9 cellular contexts compared by ENCODE assay signal in genomic region chrX:140765043-140765784, GRCh38. TPM values are rescaled to one million over a fixed set of nuclear protein-coding genes. Genes with fewer than 3 reads are reported as not detected.
DNase-seq lines count a peak whose midpoint lies in the region; ATAC-seq and TF ChIP-seq lines count a peak whose summit lies in the region.
"Had no signal": no experiment of that assay in that cellular context is flagged by ENCODE, and none has a peak within 500 bp of the region (broad histone marks: within the 10 kb centered on the region; RNA-seq: fewer than 3 reads in every experiment).

No MANE protein-coding gene starts in this region.

- no peak overlapping the region for H3K27ac ChIP-seq in thyroid gland

- 15 to 17% methylated on average over 6 to 18 of the region's 19 CpGs for WGBS in thyroid gland, 2 donors

- TF ChIP-seq POLR2A in thyroid gland (IDR thresholded peaks at IDR 0.05): no peak

- intact Hi-C loops in thyroid gland (cut with DNase I): no loop called here

- H3K36me3 Mint-ChIP-seq in progenitor cell of endocrine pancreas (ENCODE audit: insufficient read depth): no peaks in the 10 kb centered on the region

- H3K4me1 ChIP-seq in thyroid gland: peaks cover 0 to 5% of the 10 kb centered on the region in 2 donors

- no peaks in the 10 kb centered on the region for H3K36me3 ChIP-seq in thyroid gland

- peak overlapping the region; percentile 75 for H3K4me3 Mint-ChIP-seq in progenitor cell of endocrine pancreas (ENCODE audit: low read depth)

- no peak overlapping the region for H3K27ac Mint-ChIP-seq in progenitor cell of endocrine pancreas

- no peaks in the 10 kb centered on the region for H3K9me3 ChIP-seq in thyroid gland

- H3K27me3 ChIP-seq in thyroid gland: no peaks in the 10 kb centered on the region

- H3K9me3 Mint-ChIP-seq in progenitor cell of endocrine pancreas (ENCODE audit: low read depth): no peaks in the 10 kb centered on the region

- ATAC-seq in GM18870 (IDR thresholded peaks at IDR 0.05; ENCODE audit: unreplicated experiment) (no peak), HG02970 (IDR thresholded peaks at IDR 0.05; ENCODE audit: low FRiP score, unreplicated experiment) (no peak)

- TF ChIP-seq CTCF in foreskin fibroblast (IDR thresholded peaks at IDR 0.05; ENCODE audit: low read depth, low read length) (no peak), progenitor cell of endocrine pancreas (IDR thresholded peaks at IDR 0.05; ENCODE audit: unreplicated experiment) (no peak), thyroid gland (IDR thresholded peaks at IDR 0.05) (no peak)

- H3K27me3 Mint-ChIP-seq in progenitor cell of endocrine pancreas: peaks cover 34% of the 10 kb centered on the region

- peaks cover 8% of the 10 kb centered on the region for H3K4me1 Mint-ChIP-seq in progenitor cell of endocrine pancreas (ENCODE audit: low read depth)

- peak overlapping the region; percentile 65 to 76 for H3K4me3 ChIP-seq in foreskin fibroblast (ENCODE audit: low read depth in 1 of 2, low read length in 2 of 2)
- peak overlapping the region in 1 of 3 donors; percentile 26 for H3K4me3 ChIP-seq in thyroid gland (replicated peaks in 1 of 3)

- DNase-seq in DMS53 (lab: John Stamatoyannopoulos, UW): peak; percentile 49
- peak; percentile 45 for DNase-seq in NCI-H69 (lab: John Stamatoyannopoulos, UW)
- DNase-seq in foreskin fibroblast: peak; percentile 33 to 45
- DNase-seq in progenitor cell of endocrine pancreas (ENCODE audit: low spot score, unreplicated experiment): no peak
- DNase-seq in activated effector memory CD4-positive, alpha-beta T cell treated with Interleukin-2 at 50 U/mL for 16 hours: no peak
- no peak for DNase-seq in thyroid gland
- DNase-seq: NCI-H187 had no signal

RNA-seq across cellular contexts. Expression of gene LINC00632, which starts 55.7 kb away (rescaled TPM):
- total RNA-seq in progenitor cell of endocrine pancreas (152 and 154 TPM in 2 replicates), thyroid gland (10 to 100 TPM; 16.7 to 74.6 (median 32.6) TPM)

Comparison
In these comparisons a context has a peak if more than half of its experiments do, and no peak if none do; other contexts are left out.
1. DNase-seq: peak in DMS53 (single experiment), NCI-H69 (single experiment) and foreskin fibroblast (2 of 2); none in progenitor cell of endocrine pancreas (single experiment), activated effector memory CD4-positive, alpha-beta T cell treated with Interleukin-2 at 50 U/mL for 16 hours (single experiment) and thyroid gland (0 of 2).